Comparison of ENCODE assay signal across 22 cellular contexts in the genomic region with DNA sequence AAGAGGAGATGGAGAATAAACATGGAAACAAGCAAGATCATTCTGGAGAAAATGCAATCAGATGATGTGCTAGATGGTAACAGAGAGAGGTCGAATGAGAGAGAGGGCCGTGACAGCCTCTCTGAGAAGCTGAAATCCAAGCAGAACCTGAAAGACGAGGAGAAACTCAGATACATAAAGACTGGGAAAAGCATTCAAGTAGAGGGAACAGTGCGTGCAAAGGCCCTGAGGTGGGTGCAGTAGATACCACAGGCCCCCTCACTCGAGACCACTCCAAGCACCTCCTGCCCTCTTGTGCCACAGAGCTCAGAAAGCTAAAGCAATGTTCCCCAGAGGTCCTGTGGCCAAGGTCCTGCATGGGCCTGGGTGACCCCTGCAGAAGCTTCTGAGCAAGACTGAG. TPM values are rescaled to one million over a fixed set of nuclear protein-coding genes. Genes with fewer than 3 reads are reported as not detected.
"Had no signal": no experiment of that assay in that cellular context is flagged by ENCODE, and none has a peak within 500 bp of the region (broad histone marks: within the 10 kb centered on the region; RNA-seq: fewer than 3 reads in every experiment).

No MANE protein-coding gene starts in this region.

- H3K36me3 ChIP-seq: SJSA1 had no signal

- H3K4me1 Mint-ChIP-seq: IgD-negative memory B cell had no signal

- H3K4me3 ChIP-seq: K562, SJSA1, SK-N-MC had no signal

- H3K27me3 ChIP-seq: SJSA1 had no signal

- DNase-seq: Kasumi-1, MM.1S, NCI-H1092 treated with DMSO at 0.1 percent for 48 hours, NCI-H1436, NCI-H187, NCI-H2029, NCI-H2081 treated with DMSO at 0.1 percent for 48 hours, NCI-H2171, NCI-H226, NCI-H446, NCI-H510A, NCI-H524 treated with DMSO at 0.1 percent for 48 hours, NCI-H774, SIG-M5 had no signal

- H3K27ac ChIP-seq: KMS-11, RWPE1, SJSA1, SK-N-MC had no signal

- H3K4me2 ChIP-seq: KMS-11 had no signal

- H3K27ac Mint-ChIP-seq: IgD-negative memory B cell had no signal

- H3K4me3 Mint-ChIP-seq: IgD-negative memory B cell had no signal

- H3K9me3 ChIP-seq: SJSA1 had no signal

- ATAC-seq: K562 had no signal

RNA-seq across cellular contexts. Expression of a gene that starts 54.8 kb away (rescaled TPM):
- total RNA-seq: HT1080, M059J, SJSA1 had no signal
- polyA plus RNA-seq: IgD-negative memory B cell had no signal
